26 cellular contexts compared by ENCODE assay signal in genomic region chr5:11925701-11926100, GRCh38. TPM values are rescaled to one million over a fixed set of nuclear protein-coding genes. Genes with fewer than 3 reads are reported as not detected.
"Had no signal": no experiment of that assay in that cellular context is flagged by ENCODE, and none has a peak within 500 bp of the region (broad histone marks: within the 10 kb centered on the region; RNA-seq: fewer than 3 reads in every experiment).

No MANE protein-coding gene starts in this region.

- H3K4me3 ChIP-seq: colonic mucosa, coronary artery, dorsolateral prefrontal cortex, esophagus muscularis mucosa, esophagus squamous epithelium, gastrocnemius medialis, gastroesophageal sphincter, heart left ventricle, heart right ventricle had no signal

- H3K27ac Mint-ChIP-seq: dendritic cell treated with granulocyte-macrophage colony-stimulating factor and Interleukin-4, amounts not matched to agents 40 ng/mL and 50 ng/mL, for 4 days; endodermal cell had no signal

- H3K27ac ChIP-seq: colonic mucosa, coronary artery, dorsolateral prefrontal cortex, epithelial cell of prostate, esophagus muscularis mucosa, esophagus squamous epithelium, foreskin keratinocyte, gastrocnemius medialis, gastroesophageal sphincter, heart left ventricle, heart right ventricle had no signal

- DNase-seq: colonic mucosa; cortex of kidney; dermis blood vessel endothelial cell; dorsolateral prefrontal cortex; effector CD4-positive, alpha-beta T cell; effector CD8-positive, alpha-beta T cell; effector memory CD4-positive, alpha-beta T cell; endodermal cell; erythroblast; esophagus squamous epithelium; foreskin fibroblast; foreskin keratinocyte; foreskin melanocyte; gastrocnemius medialis; glutamatergic neuron; head of caudate nucleus; heart left ventricle; heart right ventricle had no signal

- H3K27me3 Mint-ChIP-seq: dendritic cell treated with granulocyte-macrophage colony-stimulating factor and Interleukin-4, amounts not matched to agents 40 ng/mL and 50 ng/mL, for 4 days had no signal

- H3K4me1 ChIP-seq: colonic mucosa, esophagus muscularis mucosa, esophagus squamous epithelium, foreskin keratinocyte, gastrocnemius medialis, gastroesophageal sphincter, heart left ventricle, heart right ventricle had no signal

- H3K4me1 Mint-ChIP-seq: endodermal cell had no signal

- ATAC-seq: esophagus mucosa, foreskin keratinocyte, gastrocnemius medialis, gastroesophageal sphincter, heart left ventricle, heart right ventricle had no signal

- H3K9me3 Mint-ChIP-seq: endodermal cell had no signal

- H3K4me3 Mint-ChIP-seq: dendritic cell treated with granulocyte-macrophage colony-stimulating factor and Interleukin-4, amounts not matched to agents 40 ng/mL and 50 ng/mL, for 4 days; endodermal cell had no signal

- H3K27me3 ChIP-seq: colonic mucosa, dorsolateral prefrontal cortex, esophagus muscularis mucosa, esophagus squamous epithelium, foreskin keratinocyte, gastrocnemius medialis, gastroesophageal sphincter, heart left ventricle, heart right ventricle had no signal

- H3K36me3 ChIP-seq: colonic mucosa, esophagus muscularis mucosa, esophagus squamous epithelium, gastrocnemius medialis, gastroesophageal sphincter, heart left ventricle, heart right ventricle had no signal

- H3K9me3 ChIP-seq: colonic mucosa, esophagus muscularis mucosa, esophagus squamous epithelium, gastrocnemius medialis, gastroesophageal sphincter had no signal

RNA-seq across cellular contexts. Expression of gene CTNND2, which starts 21.5 kb away (rescaled TPM):
- polyA plus RNA-seq: endothelial cell of umbilical vein, fibroblast of lung had no signal
